ENCODE assay signal across 18 cellular contexts in genomic region chr12:120642086-120642485, GRCh38. TPM values are rescaled to one million over a fixed set of nuclear protein-coding genes. Genes with fewer than 3 reads are reported as not detected.
A peak's percentile ranks its signal among the peaks of the same experiment; 100 is the strongest.
DNase-seq lines count a peak whose midpoint lies in the region; ATAC-seq, FAIRE-seq and TF ChIP-seq lines count a peak whose summit lies in the region.
"Had no signal": no experiment of that assay in that cellular context is flagged by ENCODE, and none has a peak within 500 bp of the region (broad histone marks: within the 10 kb centered on the region; RNA-seq: fewer than 3 reads in every experiment).

No MANE protein-coding gene starts in this region.

- no peak for ATAC-seq in CD4-positive, alpha-beta T cell (ENCODE audit: poor library complexity)
- no peak for ATAC-seq in naive thymus-derived CD8-positive, alpha-beta T cell
- ATAC-seq in HG02973 (IDR thresholded peaks at IDR 0.05; ENCODE audit: unreplicated experiment) = no peak
- ATAC-seq in HG02884 (IDR thresholded peaks at IDR 0.05; ENCODE audit: unreplicated experiment) = no peak

- no peak for TF ChIP-seq CTCF in CD4-positive, alpha-beta T cell (IDR thresholded peaks at IDR 0.05)
- TF ChIP-seq CTCF in astrocyte (IDR thresholded peaks at IDR 0.05; ENCODE audit: insufficient read depth, low read depth, low read length) = no peak

- H3K79me2 ChIP-seq in astrocyte (ENCODE audit: insufficient read depth, low read length) = no peaks in the 10 kb centered on the region

- H3K4me3 Mint-ChIP-seq in CD4-positive, alpha-beta T cell = peak overlapping the region; percentile 83
- H3K4me3 Mint-ChIP-seq in astrocyte (ENCODE audit: unreplicated experiment) = peak overlapping the region; percentile 61
- peak overlapping the region in 8 of 10 donors; percentile 12 to 89 (median 60) for H3K4me3 Mint-ChIP-seq in naive thymus-derived CD8-positive, alpha-beta T cell

- CTCF ChIA-PET in CD4-positive, alpha-beta T cell (lab: Charles Lee) = no interaction called here

- H3K36me3 Mint-ChIP-seq in CD4-positive, alpha-beta T cell (ENCODE audit: low read depth) = no peaks in the 10 kb centered on the region
- no peaks in the 10 kb centered on the region for H3K36me3 Mint-ChIP-seq in astrocyte (ENCODE audit: low read depth, unreplicated experiment)
- no peaks in the 10 kb centered on the region for H3K36me3 Mint-ChIP-seq in naive thymus-derived CD8-positive, alpha-beta T cell

- no peaks in the 10 kb centered on the region for H3K9me3 Mint-ChIP-seq in CD4-positive, alpha-beta T cell
- no peaks in the 10 kb centered on the region for H3K9me3 Mint-ChIP-seq in astrocyte (ENCODE audit: unreplicated experiment)
- H3K9me3 Mint-ChIP-seq in naive thymus-derived CD8-positive, alpha-beta T cell = no peaks in the 10 kb centered on the region

- H3K27ac ChIP-seq in CD4-positive, alpha-beta T cell (ENCODE audit: low read depth, low read length) = no peak overlapping the region
- H3K27ac ChIP-seq in astrocyte (ENCODE audit: low read depth, low read length) = no peak overlapping the region
- H3K27ac ChIP-seq: psoas muscle, spleen, suprapubic skin had no signal

- no peak overlapping the region for H2AFZ ChIP-seq in astrocyte (ENCODE audit: low read depth, low read length)

- H3K4me3 ChIP-seq in astrocyte (ENCODE audit: insufficient read depth, low read depth, low read length) = no peak overlapping the region

- intact Hi-C loops in CD4-positive, alpha-beta T cell (cut with DNase I, micrococcal nuclease) = loop anchor here in 1 of 2 experiments (10.0 kb wide), 1 partner anchor 317 kb away; the partner anchor contains the start of gene PLA2G1B

- H3K27me3 ChIP-seq in CD4-positive, alpha-beta T cell (ENCODE audit: control insufficient read depth, insufficient read depth, low read length) = peaks cover 60% of the 10 kb centered on the region
- peaks cover 50% of the 10 kb centered on the region for H3K27me3 ChIP-seq in astrocyte (ENCODE audit: insufficient read depth, low read length)

- peaks cover 10% of the 10 kb centered on the region for H4K20me1 ChIP-seq in astrocyte (ENCODE audit: insufficient read depth, low read length)

- in situ Hi-C loops in G401 (cut with HindIII; ENCODE audit: low sequenced_read_pairs) (no loop called here), KBM-7 (cut with MboI; ENCODE audit: low pct_unique_long_range_greater_than_20kb, low sequenced_read_pairs) (no loop called here)

- POLR2A ChIA-PET in CD4-positive, alpha-beta T cell (lab: Charles Lee) = no interaction called here
- POLR2A ChIA-PET in naive thymus-derived CD8-positive, alpha-beta T cell (lab: Charles Lee) = no interaction called here

- H3K27me3 Mint-ChIP-seq in CD4-positive, alpha-beta T cell = peaks cover 65% of the 10 kb centered on the region
- H3K27me3 Mint-ChIP-seq in astrocyte (ENCODE audit: low read depth, unreplicated experiment) = peaks cover 63% of the 10 kb centered on the region
- peaks cover 18 to 57% (median 48%) of the 10 kb centered on the region in 5 donors for H3K27me3 Mint-ChIP-seq in naive thymus-derived CD8-positive, alpha-beta T cell

- no peaks in the 10 kb centered on the region for H3K36me3 ChIP-seq in astrocyte (ENCODE audit: insufficient read depth, low read length)
- H3K36me3 ChIP-seq: BE2C, spleen, suprapubic skin had no signal

- H3K9ac ChIP-seq in astrocyte (ENCODE audit: low read length) = no peak overlapping the region

- no peaks in the 10 kb centered on the region for H3K4me1 ChIP-seq in astrocyte (ENCODE audit: insufficient read depth, low read length)

- no peak for DNase-seq in CD4-positive, alpha-beta T cell
- DNase-seq in G401 (ENCODE audit: low spot score) = peak; percentile 58
- DNase-seq in astrocyte (ENCODE audit: low read depth) = no peak
- DNase-seq in naive thymus-derived CD8-positive, alpha-beta T cell = no peak
- DNase-seq in KBM-7 = no peak
- DNase-seq in T-helper 9 cell = no peak
- DNase-seq: activated T-cell treated with anti-CD3 and anti-CD28 coated beads for 4 hours, BE2C, DMS53, NCI-H1417 treated with DMSO at 0.1 percent for 48 hours, NCI-H69 had no signal

- H3K4me2 ChIP-seq in astrocyte (ENCODE audit: low read length) = no peak overlapping the region

- FAIRE-seq in astrocyte (lab: Jason Lieb, UNC) = no peak

- no peak overlapping the region for H3K27ac Mint-ChIP-seq in CD4-positive, alpha-beta T cell
- peak overlapping the region; percentile 34 for H3K27ac Mint-ChIP-seq in astrocyte (ENCODE audit: unreplicated experiment)
- H3K27ac Mint-ChIP-seq in naive thymus-derived CD8-positive, alpha-beta T cell = no peak overlapping the region

- H3K4me1 Mint-ChIP-seq in CD4-positive, alpha-beta T cell (ENCODE audit: low read depth) = peaks cover 10% of the 10 kb centered on the region
- H3K4me1 Mint-ChIP-seq in astrocyte (ENCODE audit: low read depth, unreplicated experiment) = peaks cover 2% of the 10 kb centered on the region
- peaks cover 6 to 15% (median 13%) of the 10 kb centered on the region in 4 donors for H3K4me1 Mint-ChIP-seq in naive thymus-derived CD8-positive, alpha-beta T cell

- H3K9me3 ChIP-seq in CD4-positive, alpha-beta T cell (ENCODE audit: control insufficient read depth, low read length) = no peaks in the 10 kb centered on the region
- no peaks in the 10 kb centered on the region for H3K9me3 ChIP-seq in astrocyte (ENCODE audit: insufficient read depth, low read depth, low read length)
- H3K9me3 ChIP-seq: BE2C, psoas muscle, spleen, suprapubic skin had no signal

RNA-seq across cellular contexts. Expression of gene CABP1, which starts 1.7 kb away (rescaled TPM):
- under 1 TPM in 1 of 2 experiments, not detected in 1; 0.11 TPM for total RNA-seq in CD4-positive, alpha-beta T cell
- total RNA-seq in G401 (2014; rRNA removed; shearing (Covaris generic)) = 0.86 TPM in 1 of 2 replicates, not detected in the other
- total RNA-seq in astrocyte = 0.19 and 0.30 TPM in 2 replicates
- total RNA-seq in naive thymus-derived CD8-positive, alpha-beta T cell = under 1 TPM in 1 of 2 experiments, not detected in 1; 0.34 TPM
- not detected for polyA plus RNA-seq in naive thymus-derived CD8-positive, alpha-beta T cell
- total RNA-seq: fibroblast of lung, PC-3 had no signal

RNA-seq across cellular contexts. Expression of gene MLEC, which starts 44.9 kb away (rescaled TPM):
- total RNA-seq in CD4-positive, alpha-beta T cell = 10 to 100 TPM; 20.7 to 22.1 TPM
- 85.9 and 106 TPM in 2 replicates for total RNA-seq in G401 (2014; rRNA removed; shearing (Covaris generic))
- 137 and 152 TPM in 2 replicates for total RNA-seq in astrocyte
- 10 to 100 TPM; 40.7 to 44.6 TPM for total RNA-seq in naive thymus-derived CD8-positive, alpha-beta T cell
- 10 to 100 TPM; 32.7 to 41.2 (median 36.0) TPM for polyA plus RNA-seq in naive thymus-derived CD8-positive, alpha-beta T cell
